8 cellular contexts compared by ENCODE assay signal in the genomic region with DNA sequence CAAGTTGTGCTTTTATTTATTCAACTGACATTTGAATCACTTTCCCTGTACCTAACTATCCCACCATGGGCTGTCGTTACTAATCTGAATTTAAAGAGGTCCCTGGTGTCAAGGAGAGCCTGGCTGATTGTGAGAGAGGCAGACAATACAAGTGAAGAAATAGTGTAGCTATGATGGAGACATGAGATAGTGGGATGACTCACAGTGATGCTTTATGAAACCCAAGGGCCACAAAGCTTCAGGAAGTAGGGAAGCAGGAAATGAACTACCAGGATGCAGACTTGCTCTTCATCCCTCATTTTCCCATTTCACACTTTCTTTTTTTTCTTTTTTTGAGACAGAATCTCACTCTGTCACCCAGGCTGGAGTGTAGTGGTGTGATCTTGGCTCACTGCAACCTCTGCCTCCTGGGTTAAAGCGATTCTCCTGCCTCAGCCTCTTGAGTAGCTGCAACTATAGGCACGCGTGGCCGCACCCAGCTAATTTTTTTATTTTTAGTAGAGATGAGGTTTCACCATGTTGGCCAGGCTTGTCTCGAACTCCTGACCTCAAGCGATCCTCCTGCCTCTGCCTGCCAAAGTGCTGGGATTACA. TPM values are rescaled to one million over a fixed set of nuclear protein-coding genes. Genes with fewer than 3 reads are reported as not detected.
DNase-seq lines count a peak whose midpoint lies in the region; ATAC-seq and TF ChIP-seq lines count a peak whose summit lies in the region.
"Not testable (repeated sequence)": the region's sequence is repeated elsewhere in the genome, so short reads cannot be mapped to it uniquely, and the experiment has no call there.

No MANE protein-coding gene starts in this region.

- peak overlapping the region; percentile 86 for H3K27ac Mint-ChIP-seq in activated T-helper 1 cell treated with anti-CD3 and anti-CD28 coated beads, Interleukin-12 subunit alpha, Interleukin-12 subunit beta, Interleukin-2, Interleukin-4 antibody, amounts not matched to agents 30 ng/mL and 10 ng/mL and 1 ng/mL, durations not matched to agents 14 hours and 24 hours and 36 hours
- H3K27ac Mint-ChIP-seq in stimulated activated effector memory CD8-positive, alpha-beta T cell treated with anti-CD3 and anti-CD28 coated beads, Interleukin-12 subunit alpha, Interleukin-12 subunit beta, amount 100 ng/mL, for 72 hours = peak overlapping the region; percentile 54

- H3K79me2 ChIP-seq in PC-3 (ENCODE audit: low read length) = not testable (repeated sequence)

- peaks cover 91% of the 10 kb centered on the region for H3K4me1 Mint-ChIP-seq in activated T-helper 1 cell treated with anti-CD3 and anti-CD28 coated beads, Interleukin-12 subunit alpha, Interleukin-12 subunit beta, Interleukin-2, Interleukin-4 antibody, amounts not matched to agents 30 ng/mL and 10 ng/mL and 1 ng/mL, durations not matched to agents 14 hours and 24 hours and 36 hours (ENCODE audit: low read depth)
- H3K4me1 Mint-ChIP-seq in stimulated activated effector memory CD8-positive, alpha-beta T cell treated with anti-CD3 and anti-CD28 coated beads, Interleukin-12 subunit alpha, Interleukin-12 subunit beta, amount 100 ng/mL, for 72 hours = peaks cover 72% of the 10 kb centered on the region

- intact Hi-C loops in PC-3 (cut with micrococcal nuclease) = not testable (repeated sequence)
- intact Hi-C loops in activated T-helper 1 cell treated with anti-CD3 and anti-CD28 coated beads, Interleukin-12 subunit alpha, Interleukin-12 subunit beta, Interleukin-2, Interleukin-4 antibody, amounts not matched to agents 30 ng/mL and 10 ng/mL and 1 ng/mL, durations not matched to agents 14 hours and 24 hours and 36 hours (cut with micrococcal nuclease) = loop anchor here (1.0 to 10.0 kb wide), 2 partner anchors 48 to 363 kb away; a partner anchor contains a TSS

- H3K36me3 ChIP-seq in PC-3 (ENCODE audit: low read depth, low read length) = not testable (repeated sequence)

- not testable (repeated sequence) for TF ChIP-seq CTCF in PC-3 (conservative IDR thresholded peaks at IDR 0.05; ENCODE audit: low read depth, low read length); fibroblast of mammary gland (conservative IDR thresholded peaks at IDR 0.05; ENCODE audit: control insufficient read depth, insufficient read depth, low read depth, low read length)

- not testable (repeated sequence) for H3K9me2 ChIP-seq in PC-3 (replicated peaks; ENCODE audit: low read length)

- H3K27me3 Mint-ChIP-seq in activated T-helper 1 cell treated with anti-CD3 and anti-CD28 coated beads, Interleukin-12 subunit alpha, Interleukin-12 subunit beta, Interleukin-2, Interleukin-4 antibody, amounts not matched to agents 30 ng/mL and 10 ng/mL and 1 ng/mL, durations not matched to agents 14 hours and 24 hours and 36 hours (ENCODE audit: insufficient read depth) = not testable (repeated sequence)

- not testable (repeated sequence) for H3K4me3 ChIP-seq in PC-3 (ENCODE audit: low read length); fibroblast of mammary gland (ENCODE audit: control insufficient read depth, low read depth, low read length)

- in situ Hi-C loops in Caki2 (cut with HindIII; ENCODE audit: low pct_unique_long_range_greater_than_20kb, low sequenced_read_pairs) = not testable (repeated sequence)

- H3F3A ChIP-seq in PC-3 (ENCODE audit: low read length, unreplicated experiment) = not testable (repeated sequence)

- not testable (repeated sequence) for H3K9me3 Mint-ChIP-seq in activated T-helper 1 cell treated with anti-CD3 and anti-CD28 coated beads, Interleukin-12 subunit alpha, Interleukin-12 subunit beta, Interleukin-2, Interleukin-4 antibody, amounts not matched to agents 30 ng/mL and 10 ng/mL and 1 ng/mL, durations not matched to agents 14 hours and 24 hours and 36 hours; stimulated activated effector memory CD8-positive, alpha-beta T cell treated with anti-CD3 and anti-CD28 coated beads, Interleukin-12 subunit alpha, Interleukin-12 subunit beta, amount 100 ng/mL, for 72 hours

- not testable (repeated sequence) for H4K20me1 ChIP-seq in PC-3 (ENCODE audit: low read length)

- BruUV-seq in PC-3 (replicated peaks; lab: Mats Ljungman, UMichigan) = not testable (repeated sequence)

- not testable (repeated sequence) for H3K4me2 ChIP-seq in PC-3 (ENCODE audit: low read length)

- POLR2A ChIA-PET in PC-3 (lab: Charles Lee; ENCODE audit: unreplicated experiment) = interaction anchor here (0.6 kb wide), 1 partner anchor 943 kb away, joined by 17 read pairs; no protein-coding TSS in a partner anchor

- H3K36me3 Mint-ChIP-seq in activated T-helper 1 cell treated with anti-CD3 and anti-CD28 coated beads, Interleukin-12 subunit alpha, Interleukin-12 subunit beta, Interleukin-2, Interleukin-4 antibody, amounts not matched to agents 30 ng/mL and 10 ng/mL and 1 ng/mL, durations not matched to agents 14 hours and 24 hours and 36 hours (ENCODE audit: low read depth) = peaks cover 22% of the 10 kb centered on the region
- H3K36me3 Mint-ChIP-seq in stimulated activated effector memory CD8-positive, alpha-beta T cell treated with anti-CD3 and anti-CD28 coated beads, Interleukin-12 subunit alpha, Interleukin-12 subunit beta, amount 100 ng/mL, for 72 hours = peaks cover 22% of the 10 kb centered on the region

- not testable (repeated sequence) for H3K27me3 ChIP-seq in PC-3 (ENCODE audit: low read length)

- H3K9me3 ChIP-seq in PC-3 (ENCODE audit: low read length) = not testable (repeated sequence)

- ATAC-seq in GM19351 (IDR thresholded peaks at IDR 0.05; ENCODE audit: unreplicated experiment) = peak; percentile 14
- ATAC-seq in HG02678 (IDR thresholded peaks at IDR 0.05; ENCODE audit: unreplicated experiment) = peak; percentile 21
- ATAC-seq in PC-3 = peak; percentile 49; the same call in 1 of the 2 replicates
- ATAC-seq in stimulated activated effector memory CD8-positive, alpha-beta T cell treated with anti-CD3 and anti-CD28 coated beads, Interleukin-12 subunit alpha, Interleukin-12 subunit beta, amount 100 ng/mL, for 72 hours = peak; percentile 83

- peak overlapping the region; percentile 12 for H3K4me3 Mint-ChIP-seq in activated T-helper 1 cell treated with anti-CD3 and anti-CD28 coated beads, Interleukin-12 subunit alpha, Interleukin-12 subunit beta, Interleukin-2, Interleukin-4 antibody, amounts not matched to agents 30 ng/mL and 10 ng/mL and 1 ng/mL, durations not matched to agents 14 hours and 24 hours and 36 hours
- H3K4me3 Mint-ChIP-seq in stimulated activated effector memory CD8-positive, alpha-beta T cell treated with anti-CD3 and anti-CD28 coated beads, Interleukin-12 subunit alpha, Interleukin-12 subunit beta, amount 100 ng/mL, for 72 hours = peak overlapping the region; percentile 39

- DNase-seq in Caki2 (ENCODE audit: low read depth) = peak; percentile 44
- DNase-seq in HPDE6-E6E7 (ENCODE audit: extremely low spot score) = peak; percentile 35
- DNase-seq in PC-3 = peak; percentile 62
- peak; percentile 18 for DNase-seq in activated T-helper 1 cell treated with anti-CD3 and anti-CD28 coated beads, Interleukin-12 subunit alpha, Interleukin-12 subunit beta, Interleukin-2, Interleukin-4 antibody, amounts not matched to agents 30 ng/mL and 10 ng/mL and 1 ng/mL, durations not matched to agents 14 hours and 24 hours and 36 hours (ENCODE audit: low spot score)
- DNase-seq in fibroblast of mammary gland (ENCODE audit: low read depth) = peak; percentile 87
- peak in 1 of 2 donors; percentile 58 for DNase-seq in stimulated activated effector memory CD8-positive, alpha-beta T cell treated with anti-CD3 and anti-CD28 coated beads, Interleukin-12 subunit alpha, Interleukin-12 subunit beta, amount 100 ng/mL, for 72 hours (ENCODE audit: low spot score in 2 of 2)

- not testable (repeated sequence) for H3K4me1 ChIP-seq in PC-3 (ENCODE audit: insufficient read depth, low read length)

- not testable (repeated sequence) for H3K9ac ChIP-seq in PC-3 (ENCODE audit: low read length)

- CTCF ChIA-PET in PC-3 (lab: Charles Lee) = interaction anchor here (0.7 kb wide), 1 partner anchor 48 kb away, joined by 3 read pairs; no protein-coding TSS in a partner anchor

- not testable (repeated sequence) for H2AFZ ChIP-seq in PC-3 (ENCODE audit: low read length)

- H3K27ac ChIP-seq in PC-3 (ENCODE audit: low read length) = not testable (repeated sequence)

RNA-seq across cellular contexts. Expression of a gene that starts 47.8 kb away (rescaled TPM):
- total RNA-seq in Caki2 (2014; rRNA removed; shearing (Covaris generic); ENCODE audit: low replicate concordance) = 326 and 415 TPM in 2 replicates
- 185 and 189 TPM in 2 replicates for total RNA-seq in PC-3 (2014; rRNA removed)
- 408 and 428 TPM in 2 replicates for total RNA-seq in activated T-helper 1 cell treated with anti-CD3 and anti-CD28 coated beads, Interleukin-12 subunit alpha, Interleukin-12 subunit beta, Interleukin-2, Interleukin-4 antibody, amounts not matched to agents 30 ng/mL and 10 ng/mL and 1 ng/mL, durations not matched to agents 14 hours and 24 hours and 36 hours

Comparison
In these comparisons a context has a peak if more than half of its experiments do, and no peak if none do; other contexts are left out.
1. ATAC-seq: peak in every context shown above with its lines; median percentile 83 in stimulated activated effector memory CD8-positive, alpha-beta T cell treated with anti-CD3 and anti-CD28 coated beads, Interleukin-12 subunit alpha, Interleukin-12 subunit beta, amount 100 ng/mL, for 72 hours; 49 in PC-3; 21 in HG02678; 14 in GM19351.